In the genomic region with DNA sequence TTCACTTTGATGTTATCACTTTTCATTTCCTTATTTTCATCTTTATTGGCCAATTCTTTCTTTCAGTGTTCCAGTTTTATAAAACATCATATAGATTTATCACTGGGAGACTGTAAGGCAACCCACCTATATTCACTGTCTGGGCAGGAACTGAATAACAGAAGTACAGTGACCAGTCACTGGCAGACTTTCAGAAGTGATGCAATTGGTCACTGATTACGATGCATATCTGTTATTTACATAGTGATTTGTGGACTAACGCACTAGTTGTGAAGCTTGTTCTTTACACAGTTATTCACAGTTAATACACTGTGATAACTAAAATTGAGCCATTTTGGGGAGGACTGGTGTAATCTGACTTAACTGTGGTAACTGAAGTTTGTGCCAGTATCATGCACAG, we compare ENCODE assay signal across 29 cellular contexts.
DNase-seq lines count a peak whose midpoint lies in the region; ATAC-seq and TF ChIP-seq lines count a peak whose summit lies in the region.
"Had no signal": no experiment of that assay in that cellular context is flagged by ENCODE, and none has a peak within 500 bp of the region (broad histone marks: within the 10 kb centered on the region; RNA-seq: fewer than 3 reads in every experiment).

No MANE protein-coding gene starts in this region.

- ATAC-seq in mucosa of descending colon, result peak; percentile 75
- no peak for ATAC-seq in activated T-helper 17 cell treated with anti-CD3 and anti-CD28 coated beads, Interleukin-2, amount 50 U/mL, for 72 hours (replicated peaks)
- ATAC-seq: activated CD8-positive, alpha-beta T cell treated with anti-CD3 and anti-CD28 coated beads, Interleukin-2, amount 10 ng/mL, durations not matched to agents 7 days and 5 days; effector memory CD8-positive, alpha-beta T cell; gastrocnemius medialis; Panc1 had no signal

- H3K9me3 ChIP-seq in mucosa of descending colon, result no peaks in the 10 kb centered on the region
- H3K9me3 ChIP-seq: gastrocnemius medialis, suprapubic skin, upper lobe of left lung had no signal

- H3K36me3 Mint-ChIP-seq in activated CD4-positive, alpha-beta memory T cell treated with anti-CD3 and anti-CD28 coated beads, Interleukin-2, amount 10 ng/mL, durations not matched to agents 7 days and 5 days (ENCODE audit: low read depth), result no peaks in the 10 kb centered on the region
- no peaks in the 10 kb centered on the region for H3K36me3 Mint-ChIP-seq in activated T-helper 17 cell treated with anti-CD3 and anti-CD28 coated beads, Interleukin-2, amount 50 U/mL, for 72 hours (ENCODE audit: low read depth)
- H3K36me3 Mint-ChIP-seq: activated naive CD4-positive, alpha-beta T cell treated with anti-CD3 and anti-CD28 coated beads, Interleukin-2, amount 50 U/mL, for 24 hours had no signal

- H3K4me3 ChIP-seq in fibroblast of the aortic adventitia (ENCODE audit: low read depth, low read length) (no peak overlapping the region), mucosa of descending colon (no peak overlapping the region)
- H3K4me3 ChIP-seq: gastrocnemius medialis, suprapubic skin, upper lobe of left lung had no signal

- intact Hi-C loops in mucosa of descending colon (cut with DNase I, micrococcal nuclease), result no loop called here

- no peak overlapping the region for H3K27ac Mint-ChIP-seq in activated CD4-positive, alpha-beta memory T cell treated with anti-CD3 and anti-CD28 coated beads, Interleukin-2, amount 10 ng/mL, durations not matched to agents 7 days and 5 days
- H3K27ac Mint-ChIP-seq in activated T-helper 17 cell treated with anti-CD3 and anti-CD28 coated beads, Interleukin-2, amount 50 U/mL, for 72 hours, result no peak overlapping the region
- H3K27ac Mint-ChIP-seq: activated CD8-positive, alpha-beta T cell treated with anti-CD3 and anti-CD28 coated beads, Interleukin-2, amount 10 ng/mL, durations not matched to agents 7 days and 5 days; activated naive CD4-positive, alpha-beta T cell treated with anti-CD3 and anti-CD28 coated beads, Interleukin-2, amount 50 U/mL, for 24 hours; activated T-helper 2 cell treated with anti-CD3 and anti-CD28 coated beads, Interferon-gamma antibody, Interleukin-2, Interleukin-4, amounts not matched to agents 10 μg/mL and 5 μg/mL and 100 μg/mL, durations not matched to agents 14 hours and 24 hours and 36 hours; effector memory CD8-positive, alpha-beta T cell had no signal

- CTCF ChIA-PET in activated CD4-positive, alpha-beta memory T cell treated with anti-CD3 and anti-CD28 coated beads, Interleukin-2, amount 10 ng/mL, durations not matched to agents 7 days and 5 days (lab: Charles Lee), result no interaction called here

- H3K4me1 ChIP-seq in mucosa of descending colon (ENCODE audit: low read depth), result peaks cover 6% of the 10 kb centered on the region
- H3K4me1 ChIP-seq: gastrocnemius medialis, suprapubic skin, upper lobe of left lung had no signal

- no peaks in the 10 kb centered on the region for H3K27me3 Mint-ChIP-seq in activated CD4-positive, alpha-beta memory T cell treated with anti-CD3 and anti-CD28 coated beads, Interleukin-2, amount 10 ng/mL, durations not matched to agents 7 days and 5 days
- H3K27me3 Mint-ChIP-seq in activated T-helper 17 cell treated with anti-CD3 and anti-CD28 coated beads, Interleukin-2, amount 50 U/mL, for 72 hours, result peaks cover 3% of the 10 kb centered on the region
- H3K27me3 Mint-ChIP-seq: activated naive CD4-positive, alpha-beta T cell treated with anti-CD3 and anti-CD28 coated beads, Interleukin-2, amount 50 U/mL, for 24 hours; effector memory CD8-positive, alpha-beta T cell had no signal

- no peak for TF ChIP-seq CTCF in fibroblast of the aortic adventitia (IDR thresholded peaks at IDR 0.05; ENCODE audit: insufficient read depth, low read length)
- TF ChIP-seq CTCF in mucosa of descending colon (IDR thresholded peaks at IDR 0.05), result no peak

- no peaks in the 10 kb centered on the region for H3K9me3 Mint-ChIP-seq in activated CD4-positive, alpha-beta memory T cell treated with anti-CD3 and anti-CD28 coated beads, Interleukin-2, amount 10 ng/mL, durations not matched to agents 7 days and 5 days
- no peaks in the 10 kb centered on the region for H3K9me3 Mint-ChIP-seq in activated T-helper 17 cell treated with anti-CD3 and anti-CD28 coated beads, Interleukin-2, amount 50 U/mL, for 72 hours
- H3K9me3 Mint-ChIP-seq: activated T-helper 2 cell treated with anti-CD3 and anti-CD28 coated beads, Interferon-gamma antibody, Interleukin-2, Interleukin-4, amounts not matched to agents 10 μg/mL and 5 μg/mL and 100 μg/mL, durations not matched to agents 14 hours and 24 hours and 36 hours had no signal

- H3K4me1 Mint-ChIP-seq in activated CD4-positive, alpha-beta memory T cell treated with anti-CD3 and anti-CD28 coated beads, Interleukin-2, amount 10 ng/mL, durations not matched to agents 7 days and 5 days, result no peaks in the 10 kb centered on the region
- no peaks in the 10 kb centered on the region for H3K4me1 Mint-ChIP-seq in activated T-helper 17 cell treated with anti-CD3 and anti-CD28 coated beads, Interleukin-2, amount 50 U/mL, for 72 hours
- H3K4me1 Mint-ChIP-seq: activated naive CD4-positive, alpha-beta T cell treated with anti-CD3 and anti-CD28 coated beads, Interleukin-2, amount 50 U/mL, for 24 hours had no signal

- DNase-seq in HCEC 1CT, result peak; percentile 37
- DNase-seq in amniotic epithelial cell (ENCODE audit: low read depth), result peak; percentile 68
- DNase-seq in fibroblast of the aortic adventitia (ENCODE audit: low read depth), result peak; percentile 57
- DNase-seq in mucosa of descending colon, result peak in 1 of 3 donors; percentile 9
- no peak for DNase-seq in NCI-H226
- no peak for DNase-seq in activated CD4-positive, alpha-beta memory T cell treated with anti-CD3 and anti-CD28 coated beads, Interleukin-2, amount 10 ng/mL, durations not matched to agents 7 days and 5 days
- DNase-seq in NCI-H1436 treated with DMSO at 0.1 percent for 48 hours (lab: John Stamatoyannopoulos, UW), result no peak
- DNase-seq: activated CD4-positive, alpha-beta T cell treated with anti-CD3 and anti-CD28 coated beads for 1 hour; activated CD8-positive, alpha-beta T cell treated with anti-CD3 and anti-CD28 coated beads, Interleukin-2, amount 10 ng/mL, durations not matched to agents 7 days and 5 days; anterior cingulate cortex; cortex of kidney; DMS79; effector memory CD8-positive, alpha-beta T cell; gastrocnemius medialis; KG1; mammary epithelial cell; NCI-H1417 treated with DMSO at 0.1 percent for 48 hours; NCI-H2081; NCI-H345; NCI-H69; SHP77; stimulated activated naive CD4-positive, alpha-beta T cell; T-helper 2 cell; upper lobe of left lung had no signal

- H3K36me3 ChIP-seq in mucosa of descending colon (ENCODE audit: low read depth), result no peaks in the 10 kb centered on the region
- H3K36me3 ChIP-seq: gastrocnemius medialis, suprapubic skin, upper lobe of left lung had no signal

- H3K4me3 Mint-ChIP-seq in activated CD4-positive, alpha-beta memory T cell treated with anti-CD3 and anti-CD28 coated beads, Interleukin-2, amount 10 ng/mL, durations not matched to agents 7 days and 5 days, result no peak overlapping the region
- no peak overlapping the region for H3K4me3 Mint-ChIP-seq in activated T-helper 17 cell treated with anti-CD3 and anti-CD28 coated beads, Interleukin-2, amount 50 U/mL, for 72 hours
- H3K4me3 Mint-ChIP-seq: activated CD8-positive, alpha-beta T cell treated with anti-CD3 and anti-CD28 coated beads, Interleukin-2, amount 10 ng/mL, durations not matched to agents 7 days and 5 days; activated naive CD4-positive, alpha-beta T cell treated with anti-CD3 and anti-CD28 coated beads, Interleukin-2, amount 50 U/mL, for 24 hours; effector memory CD8-positive, alpha-beta T cell had no signal

- POLR2A ChIA-PET in activated CD4-positive, alpha-beta memory T cell treated with anti-CD3 and anti-CD28 coated beads, Interleukin-2, amount 10 ng/mL, durations not matched to agents 7 days and 5 days (lab: Charles Lee), result no interaction called here

Comparison
In these comparisons a context has a peak if more than half of its experiments do, and no peak if none do; other contexts are left out.
1. DNase-seq: peak in HCEC 1CT (single experiment), amniotic epithelial cell (single experiment) and fibroblast of the aortic adventitia (single experiment); none in NCI-H226 (single experiment), activated CD4-positive, alpha-beta memory T cell treated with anti-CD3 and anti-CD28 coated beads, Interleukin-2, amount 10 ng/mL, durations not matched to agents 7 days and 5 days (single experiment) and NCI-H1436 treated with DMSO at 0.1 percent for 48 hours (single experiment).